ENCODE assay signal across 2 cellular contexts in the genomic region with DNA sequence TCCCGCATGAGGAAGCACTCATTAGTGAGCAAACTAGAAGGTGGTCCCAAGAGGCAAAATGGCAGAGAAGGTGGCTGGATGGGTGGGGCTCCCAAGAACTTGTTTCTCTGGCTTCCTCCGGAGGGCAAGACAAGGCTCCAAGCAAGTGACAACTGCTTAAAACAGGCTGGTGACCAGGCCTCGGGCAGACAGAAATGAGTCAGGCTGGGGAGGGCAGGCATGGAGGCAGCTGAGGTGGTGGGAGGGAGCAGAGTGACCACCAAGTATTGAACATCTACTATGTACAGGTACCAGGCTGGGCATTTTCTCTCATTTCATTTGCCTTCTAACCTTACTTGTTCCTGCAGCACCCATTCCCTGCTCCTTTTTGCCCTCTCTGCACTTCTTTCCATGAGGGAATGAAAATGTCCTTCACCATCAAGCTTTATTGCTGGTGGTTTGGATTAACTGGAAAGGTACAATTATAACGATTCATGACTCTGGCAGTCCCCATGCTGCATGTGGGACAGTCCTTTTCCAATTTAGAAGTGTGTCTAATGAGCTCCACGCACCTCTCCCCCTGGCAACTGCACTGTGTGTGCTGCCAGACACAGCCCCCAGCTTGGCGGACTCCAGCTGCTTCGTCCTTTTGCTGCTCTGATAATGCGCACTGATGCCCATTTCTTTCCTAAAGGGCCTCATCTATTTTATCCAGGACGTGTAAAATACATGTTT.
TF ChIP-seq lines count a peak whose summit lies in the region.

No MANE protein-coding gene starts in this region.

TF ChIP-seq in SK-N-SH treated with all-trans-retinoic acid at 6 μM for 48 hours, 23 proteins besides CTCF, POLR2A, EP300 and RAD21 (continued from another document):
- TF ChIP-seq ISL1 (CRISPR knock-in tag; IDR thresholded peaks at IDR 0.05) (no peak), CSDC2 (CRISPR knock-in tag; IDR thresholded peaks at IDR 0.05) (no peak), PPARA (CRISPR knock-in tag; IDR thresholded peaks at IDR 0.05; ENCODE audit: borderline replicate concordance) (no peak), ZNF8 (CRISPR knock-in tag; IDR thresholded peaks at IDR 0.05) (no peak), TCF4 (CRISPR knock-in tag; IDR thresholded peaks at IDR 0.05; ENCODE audit: borderline replicate concordance) (no peak), ZNF565 (CRISPR knock-in tag; conservative IDR thresholded peaks at IDR 0.05; ENCODE audit: low read depth) (no peak), OSR1 (CRISPR knock-in tag; IDR thresholded peaks at IDR 0.05) (no peak), ZFP30 (CRISPR knock-in tag; IDR thresholded peaks at IDR 0.05) (no peak), TOX (CRISPR knock-in tag; IDR thresholded peaks at IDR 0.05; ENCODE audit: borderline replicate concordance) (no peak), ESRRG (CRISPR knock-in tag; IDR thresholded peaks at IDR 0.05) (no peak), ZNF70 (CRISPR knock-in tag; IDR thresholded peaks at IDR 0.05) (no peak), GLIS3 (CRISPR knock-in tag; IDR thresholded peaks at IDR 0.05) (no peak), SNAI2 (CRISPR knock-in tag; IDR thresholded peaks at IDR 0.05) (no peak), ARNTL (CRISPR knock-in tag; IDR thresholded peaks at IDR 0.05; ENCODE audit: borderline replicate concordance, low read depth) (no peak), ZC3H10 (CRISPR knock-in tag; IDR thresholded peaks at IDR 0.05) (no peak)
- TF ChIP-seq, protein P1, sequence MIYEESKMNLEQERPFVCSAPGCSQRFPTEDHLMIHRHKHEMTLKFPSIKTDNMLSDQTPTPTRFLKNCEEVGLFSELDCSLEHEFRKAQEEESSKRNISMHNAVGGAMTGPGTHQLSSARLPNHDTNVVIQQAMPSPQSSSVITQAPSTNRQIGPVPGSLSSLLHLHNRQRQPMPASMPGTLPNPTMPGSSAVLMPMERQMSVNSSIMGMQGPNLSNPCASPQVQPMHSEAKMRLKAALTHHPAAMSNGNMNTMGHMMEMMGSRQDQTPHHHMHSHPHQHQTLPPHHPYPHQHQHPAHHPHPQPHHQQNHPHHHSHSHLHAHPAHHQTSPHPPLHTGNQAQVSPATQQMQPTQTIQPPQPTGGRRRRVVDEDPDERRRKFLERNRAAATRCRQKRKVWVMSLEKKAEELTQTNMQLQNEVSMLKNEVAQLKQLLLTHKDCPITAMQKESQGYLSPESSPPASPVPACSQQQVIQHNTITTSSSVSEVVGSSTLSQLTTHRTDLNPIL (CRISPR knock-in tag; IDR thresholded peaks at IDR 0.05; ENCODE audit: low read depth) = no peak
- TF ChIP-seq, protein P2, sequence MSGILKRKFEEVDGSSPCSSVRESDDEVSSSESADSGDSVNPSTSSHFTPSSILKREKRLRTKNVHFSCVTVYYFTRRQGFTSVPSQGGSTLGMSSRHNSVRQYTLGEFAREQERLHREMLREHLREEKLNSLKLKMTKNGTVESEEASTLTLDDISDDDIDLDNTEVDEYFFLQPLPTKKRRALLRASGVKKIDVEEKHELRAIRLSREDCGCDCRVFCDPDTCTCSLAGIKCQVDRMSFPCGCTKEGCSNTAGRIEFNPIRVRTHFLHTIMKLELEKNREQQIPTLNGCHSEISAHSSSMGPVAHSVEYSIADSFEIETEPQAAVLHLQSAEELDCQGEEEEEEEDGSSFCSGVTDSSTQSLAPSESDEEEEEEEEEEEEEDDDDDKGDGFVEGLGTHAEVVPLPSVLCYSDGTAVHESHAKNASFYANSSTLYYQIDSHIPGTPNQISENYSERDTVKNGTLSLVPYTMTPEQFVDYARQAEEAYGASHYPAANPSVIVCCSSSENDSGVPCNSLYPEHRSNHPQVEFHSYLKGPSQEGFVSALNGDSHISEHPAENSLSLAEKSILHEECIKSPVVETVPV (CRISPR knock-in tag; IDR thresholded peaks at IDR 0.05) = no peak
- TF ChIP-seq, protein P3, sequence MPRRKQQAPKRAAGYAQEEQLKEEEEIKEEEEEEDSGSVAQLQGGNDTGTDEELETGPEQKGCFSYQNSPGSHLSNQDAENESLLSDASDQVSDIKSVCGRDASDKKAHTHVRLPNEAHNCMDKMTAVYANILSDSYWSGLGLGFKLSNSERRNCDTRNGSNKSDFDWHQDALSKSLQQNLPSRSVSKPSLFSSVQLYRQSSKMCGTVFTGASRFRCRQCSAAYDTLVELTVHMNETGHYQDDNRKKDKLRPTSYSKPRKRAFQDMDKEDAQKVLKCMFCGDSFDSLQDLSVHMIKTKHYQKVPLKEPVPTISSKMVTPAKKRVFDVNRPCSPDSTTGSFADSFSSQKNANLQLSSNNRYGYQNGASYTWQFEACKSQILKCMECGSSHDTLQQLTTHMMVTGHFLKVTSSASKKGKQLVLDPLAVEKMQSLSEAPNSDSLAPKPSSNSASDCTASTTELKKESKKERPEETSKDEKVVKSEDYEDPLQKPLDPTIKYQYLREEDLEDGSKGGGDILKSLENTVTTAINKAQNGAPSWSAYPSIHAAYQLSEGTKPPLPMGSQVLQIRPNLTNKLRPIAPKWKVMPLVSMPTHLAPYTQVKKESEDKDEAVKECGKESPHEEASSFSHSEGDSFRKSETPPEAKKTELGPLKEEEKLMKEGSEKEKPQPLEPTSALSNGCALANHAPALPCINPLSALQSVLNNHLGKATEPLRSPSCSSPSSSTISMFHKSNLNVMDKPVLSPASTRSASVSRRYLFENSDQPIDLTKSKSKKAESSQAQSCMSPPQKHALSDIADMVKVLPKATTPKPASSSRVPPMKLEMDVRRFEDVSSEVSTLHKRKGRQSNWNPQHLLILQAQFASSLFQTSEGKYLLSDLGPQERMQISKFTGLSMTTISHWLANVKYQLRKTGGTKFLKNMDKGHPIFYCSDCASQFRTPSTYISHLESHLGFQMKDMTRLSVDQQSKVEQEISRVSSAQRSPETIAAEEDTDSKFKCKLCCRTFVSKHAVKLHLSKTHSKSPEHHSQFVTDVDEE (CRISPR knock-in tag; IDR thresholded peaks at IDR 0.05) = no peak

TF ChIP-seq in SK-N-SH, 30 proteins besides CTCF, POLR2A, EP300 and RAD21 (continued from another document):
- TF ChIP-seq SMC3 (IDR thresholded peaks at IDR 0.05; ENCODE audit: low read depth, low read length) = no peak
- TF ChIP-seq TAF1 (IDR thresholded peaks at IDR 0.05; ENCODE audit: borderline replicate concordance, low read depth, low read length) = no peak
- no peak for TF ChIP-seq MXI1 (IDR thresholded peaks at IDR 0.05; ENCODE audit: low read depth, low read length)
- TF ChIP-seq RCOR1 (IDR thresholded peaks at IDR 0.05; ENCODE audit: low read length) = no peak
- TF ChIP-seq, protein P4, sequence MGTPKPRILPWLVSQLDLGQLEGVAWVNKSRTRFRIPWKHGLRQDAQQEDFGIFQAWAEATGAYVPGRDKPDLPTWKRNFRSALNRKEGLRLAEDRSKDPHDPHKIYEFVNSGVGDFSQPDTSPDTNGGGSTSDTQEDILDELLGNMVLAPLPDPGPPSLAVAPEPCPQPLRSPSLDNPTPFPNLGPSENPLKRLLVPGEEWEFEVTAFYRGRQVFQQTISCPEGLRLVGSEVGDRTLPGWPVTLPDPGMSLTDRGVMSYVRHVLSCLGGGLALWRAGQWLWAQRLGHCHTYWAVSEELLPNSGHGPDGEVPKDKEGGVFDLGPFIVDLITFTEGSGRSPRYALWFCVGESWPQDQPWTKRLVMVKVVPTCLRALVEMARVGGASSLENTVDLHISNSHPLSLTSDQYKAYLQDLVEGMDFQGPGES (IDR thresholded peaks at IDR 0.05; ENCODE audit: low read depth, low read length) = no peak
- TF ChIP-seq FOSL2 (IDR thresholded peaks at IDR 0.05; ENCODE audit: borderline replicate concordance, low read depth) = no peak
- TF ChIP-seq, protein P5, sequence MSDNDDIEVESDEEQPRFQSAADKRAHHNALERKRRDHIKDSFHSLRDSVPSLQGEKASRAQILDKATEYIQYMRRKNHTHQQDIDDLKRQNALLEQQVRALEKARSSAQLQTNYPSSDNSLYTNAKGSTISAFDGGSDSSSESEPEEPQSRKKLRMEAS (IDR thresholded peaks at IDR 0.05; ENCODE audit: low read depth) = no peak
- no peak for TF ChIP-seq EZH2phosphoT487 (IDR thresholded peaks at IDR 0.05; ENCODE audit: borderline replicate concordance, low read depth)
- no peak for TF ChIP-seq SIN3A (IDR thresholded peaks at IDR 0.05; ENCODE audit: borderline replicate concordance, low read depth, low read length)
- TF ChIP-seq GATA2 (CRISPR knock-in tag; IDR thresholded peaks at IDR 0.05) = no peak
- TF ChIP-seq CHD2 (IDR thresholded peaks at IDR 0.05; ENCODE audit: low read length, partially characterized antibody) = no peak
